In genomic region chr1:56414728-56415224, GRCh38 we compare ENCODE assay signal across 1 cellular context.
TF ChIP-seq lines count a peak whose summit lies in the region.

No MANE protein-coding gene starts in this region.

TF ChIP-seq in HepG2, 621 proteins besides CTCF, POLR2A, EP300 and RAD21 (continued from another document and continues in another):
- no peak for TF ChIP-seq HMGA1 (CRISPR knock-in tag; conservative IDR thresholded peaks at IDR 0.05)
- no peak for TF ChIP-seq ZIK1 (CRISPR knock-in tag; IDR thresholded peaks at IDR 0.05; ENCODE audit: borderline replicate concordance, low read depth)
- peak; percentile 98 for TF ChIP-seq MED1 (CRISPR knock-in tag; IDR thresholded peaks at IDR 0.05)
- TF ChIP-seq TEAD2 (CRISPR knock-in tag; IDR thresholded peaks at IDR 0.05) = no peak
- TF ChIP-seq ZNF256 (CRISPR knock-in tag; conservative IDR thresholded peaks at IDR 0.05) = 0 out of 2 replicates have a peak, but pooled peaks have one; percentile 46
- peak; percentile 84; the same call in 1 of the 2 replicates for TF ChIP-seq ZNF792 (CRISPR knock-in tag; IDR thresholded peaks at IDR 0.05)
- no peak for TF ChIP-seq SMYD3 (CRISPR knock-in tag; IDR thresholded peaks at IDR 0.05)
- TF ChIP-seq ZEB1 (IDR thresholded peaks at IDR 0.05; ENCODE audit: insufficient replicate concordance, low read depth) = peak; percentile 76
- TF ChIP-seq ZNF646 (CRISPR knock-in tag; IDR thresholded peaks at IDR 0.05) = peak; percentile 55; the same call in 1 of the 2 replicates
- no peak for TF ChIP-seq PBX2 (CRISPR knock-in tag; IDR thresholded peaks at IDR 0.05)
- peak; percentile 52; the same call in 1 of the 2 replicates for TF ChIP-seq KDM2A (CRISPR knock-in tag; IDR thresholded peaks at IDR 0.05; ENCODE audit: borderline replicate concordance, low read depth)
- TF ChIP-seq GTF2F1 (IDR thresholded peaks at IDR 0.05; ENCODE audit: low read length) = no peak
- TF ChIP-seq THAP11 (CRISPR knock-in tag; IDR thresholded peaks at IDR 0.05) = peak; percentile 75
- no peak for TF ChIP-seq RARG (CRISPR knock-in tag; IDR thresholded peaks at IDR 0.05; ENCODE audit: low read depth)
- TF ChIP-seq DPF2 (CRISPR knock-in tag; IDR thresholded peaks at IDR 0.05; ENCODE audit: borderline replicate concordance, low read depth) = peak; percentile 95
- TF ChIP-seq TAF1 (CRISPR knock-in tag; IDR thresholded peaks at IDR 0.05) = no peak
- TF ChIP-seq ZNF704 (CRISPR knock-in tag; IDR thresholded peaks at IDR 0.05; ENCODE audit: borderline replicate concordance) = no peak
- peak; percentile 69; the same call in 1 of the 2 replicates for TF ChIP-seq EHMT2 (IDR thresholded peaks at IDR 0.05; ENCODE audit: borderline replicate concordance, low read depth, low read length)
- no peak for TF ChIP-seq DNMT3B (CRISPR knock-in tag; conservative IDR thresholded peaks at IDR 0.05)
- no peak for TF ChIP-seq ZNF317 (CRISPR knock-in tag; IDR thresholded peaks at IDR 0.05)
- peak; percentile 99 for TF ChIP-seq HOXD1 (CRISPR knock-in tag; IDR thresholded peaks at IDR 0.05)
- TF ChIP-seq ZBTB8A (CRISPR knock-in tag; IDR thresholded peaks at IDR 0.05; ENCODE audit: borderline replicate concordance, low read depth) = no peak
- peak; percentile 56; the same call in 1 of the 2 replicates for TF ChIP-seq MYC (CRISPR knock-in tag; IDR thresholded peaks at IDR 0.05; ENCODE audit: borderline replicate concordance)
- no peak for TF ChIP-seq PAX8 (CRISPR knock-in tag; IDR thresholded peaks at IDR 0.05; ENCODE audit: borderline replicate concordance)
- TF ChIP-seq TP53 (CRISPR knock-in tag; conservative IDR thresholded peaks at IDR 0.05) = peak; percentile 58; the same call in 1 of the 2 replicates
- no peak for TF ChIP-seq ZNF577 (CRISPR knock-in tag; IDR thresholded peaks at IDR 0.05; ENCODE audit: borderline replicate concordance, low read depth)
- TF ChIP-seq SRSF1 (optimal IDR thresholded peaks at IDR 0.05; ENCODE audit: low read depth, low read length) = no peak
- peak; percentile 94 for TF ChIP-seq ZNF362 (CRISPR knock-in tag; IDR thresholded peaks at IDR 0.05; ENCODE audit: borderline replicate concordance)
- peak; percentile 61; the same call in 1 of the 2 replicates for TF ChIP-seq TOE1 (CRISPR knock-in tag; IDR thresholded peaks at IDR 0.05)
- TF ChIP-seq NAIF1 (CRISPR knock-in tag; IDR thresholded peaks at IDR 0.05; ENCODE audit: borderline replicate concordance) = no peak
- TF ChIP-seq RFXAP (CRISPR knock-in tag; IDR thresholded peaks at IDR 0.05; ENCODE audit: borderline replicate concordance) = peak; percentile 64; the same call in 1 of the 2 replicates
- TF ChIP-seq GTF3A (CRISPR knock-in tag; conservative IDR thresholded peaks at IDR 0.05) = no peak
- no peak for TF ChIP-seq CEBPZ (IDR thresholded peaks at IDR 0.05; ENCODE audit: low read length)
- TF ChIP-seq JDP2 (CRISPR knock-in tag; IDR thresholded peaks at IDR 0.05; ENCODE audit: borderline replicate concordance) = no peak; the same call in 1 of the 2 replicates
- TF ChIP-seq ZFY (CRISPR knock-in tag; IDR thresholded peaks at IDR 0.05) = peak; percentile 19; the same call in 1 of the 2 replicates
- TF ChIP-seq ZNF350 (CRISPR knock-in tag; IDR thresholded peaks at IDR 0.05; ENCODE audit: borderline replicate concordance, low read depth) = no peak
- no peak for TF ChIP-seq ZNF225 (CRISPR knock-in tag; IDR thresholded peaks at IDR 0.05)
- TF ChIP-seq ZNF747 (CRISPR knock-in tag; IDR thresholded peaks at IDR 0.05; ENCODE audit: borderline replicate concordance) = peak; percentile 59; the same call in 1 of the 2 replicates
- TF ChIP-seq BRF2 (CRISPR knock-in tag; IDR thresholded peaks at IDR 0.05) = 0 out of 2 replicates have a peak, but pooled peaks have one; percentile 50
- TF ChIP-seq HCFC1 (IDR thresholded peaks at IDR 0.05; ENCODE audit: low read depth, low read length) = no peak
- TF ChIP-seq ZNF746 (CRISPR knock-in tag; IDR thresholded peaks at IDR 0.05) = peak; percentile 77; the same call in 1 of the 2 replicates
- TF ChIP-seq ZNF432 (CRISPR knock-in tag; IDR thresholded peaks at IDR 0.05; ENCODE audit: borderline replicate concordance) = no peak
- TF ChIP-seq ARHGAP35 (CRISPR knock-in tag; IDR thresholded peaks at IDR 0.05; ENCODE audit: borderline replicate concordance) = no peak
- TF ChIP-seq RFX5 (IDR thresholded peaks at IDR 0.05; ENCODE audit: low read depth, low read length) = no peak
- 0 out of 2 replicates have a peak, but pooled peaks have one; percentile 45 for TF ChIP-seq ZNF556 (CRISPR knock-in tag; IDR thresholded peaks at IDR 0.05; ENCODE audit: borderline replicate concordance)
- no peak for TF ChIP-seq ELF4 (CRISPR knock-in tag; IDR thresholded peaks at IDR 0.05; ENCODE audit: borderline replicate concordance)
- peak; percentile 66; the same call in 1 of the 2 replicates for TF ChIP-seq ZBTB20 (CRISPR knock-in tag; IDR thresholded peaks at IDR 0.05; ENCODE audit: borderline replicate concordance, low read depth)
- peak; percentile 63; the same call in 1 of the 2 replicates for TF ChIP-seq KLF12 (CRISPR knock-in tag; IDR thresholded peaks at IDR 0.05; ENCODE audit: borderline replicate concordance)
- peak; percentile 80 for TF ChIP-seq ZNF574 (CRISPR knock-in tag; IDR thresholded peaks at IDR 0.05)
- TF ChIP-seq NCOA5 (CRISPR knock-in tag; IDR thresholded peaks at IDR 0.05) = no peak
- peak; percentile 91 for TF ChIP-seq GATA4 (IDR thresholded peaks at IDR 0.05; ENCODE audit: borderline replicate concordance, low read depth)
- no peak for TF ChIP-seq FIP1L1 (IDR thresholded peaks at IDR 0.05; ENCODE audit: borderline replicate concordance, insufficient read depth, low read depth, low read length)
- TF ChIP-seq NR2F1 (CRISPR knock-in tag; IDR thresholded peaks at IDR 0.05) = peak in 1 of 2 experiments; percentile 65; a peak in 1 of 4 replicates
